ENCODE assay signal across 19 cellular contexts in genomic region chr10:131048595-131048994, GRCh38.
A peak's percentile ranks its signal among the peaks of the same experiment; 100 is the strongest.
DNase-seq lines count a peak whose midpoint lies in the region; ATAC-seq, FAIRE-seq and TF ChIP-seq lines count a peak whose summit lies in the region.
"Had no signal": no experiment of that assay in that cellular context is flagged by ENCODE, and none has a peak within 500 bp of the region (broad histone marks: within the 10 kb centered on the region; RNA-seq: fewer than 3 reads in every experiment).

No MANE protein-coding gene starts in this region.

- peak; percentile 36 for FAIRE-seq in bronchial epithelial cell (lab: Jason Lieb, UNC)
- FAIRE-seq: G401.6, RCC 7860 had no signal

- H3K9me3 ChIP-seq in iPS-20b (ENCODE audit: insufficient read depth, low read depth, low read length), result peaks cover 30% of the 10 kb centered on the region

- DNase-seq in NCI-H2196 treated with DMSO at 0.1 percent for 48 hours (lab: John Stamatoyannopoulos, UW; ENCODE audit: unreplicated experiment), result peak; percentile 48
- no peak for DNase-seq in NCI-H2196 (lab: John Stamatoyannopoulos, UW; ENCODE audit: unreplicated experiment)
- DNase-seq in bronchial epithelial cell (ENCODE audit: low read depth), result no peak
- DNase-seq in GM10248 (ENCODE audit: extremely low spot score), result no peak
- DNase-seq in NCI-H1105 (lab: John Stamatoyannopoulos, UW), result no peak
- DNase-seq: DMS 273 treated with DMSO at 0.1 percent for 48 hours, DND-41, HFFc6, Kasumi-1, MM.1S, NCI-H446 treated with DMSO at 0.1 percent for 48 hours, SHP77 treated with DMSO at 0.1 percent for 48 hours had no signal

- POLR2A ChIA-PET in GM10248 (lab: Yijun Ruan, JAX), result no interaction called here

- ATAC-seq in HG03521 (IDR thresholded peaks at IDR 0.05; ENCODE audit: unreplicated experiment) (no peak), HG02840 (IDR thresholded peaks at IDR 0.05; ENCODE audit: low FRiP score, unreplicated experiment) (no peak)
- ATAC-seq: SK-N-SH treated with all-trans-retinoic acid at 6 μM for 48 hours had no signal

- peak overlapping the region; percentile 54; the same call in 1 of the 2 replicates for H3K9ac ChIP-seq in iPS-20b (ENCODE audit: low read depth, low read length)

- H3K36me3 ChIP-seq in bronchial epithelial cell (ENCODE audit: control insufficient read depth, insufficient read depth, low read length) (no peaks in the 10 kb centered on the region), iPS-20b (ENCODE audit: insufficient read depth, low read depth, low read length) (no peaks in the 10 kb centered on the region)

- H3K27me3 ChIP-seq in bronchial epithelial cell (ENCODE audit: control insufficient read depth, insufficient read depth, low read length) (no peaks in the 10 kb centered on the region), iPS-20b (ENCODE audit: insufficient read depth, low read length) (peaks cover 5% of the 10 kb centered on the region; the same call in 1 of the 2 replicates)

- H3K4me3 ChIP-seq in bronchial epithelial cell (ENCODE audit: low read depth, low read length) (no peak overlapping the region), iPS-20b (ENCODE audit: low read length) (peak overlapping the region; percentile 53)

- no peak for TF ChIP-seq CTCF in bronchial epithelial cell (IDR thresholded peaks at IDR 0.05; ENCODE audit: insufficient read depth, low read length, severe bottlenecking)
- TF ChIP-seq CTCF in GM10248 (IDR thresholded peaks at IDR 0.05; ENCODE audit: control extremely low read depth, extremely low read depth, low read depth, missing control alignments), result no peak

- CTCF ChIA-PET in GM10248 (lab: Yijun Ruan, JAX), result no interaction called here

- peak overlapping the region; percentile 42 for H3K27ac ChIP-seq in iPS-20b (ENCODE audit: low read length)
- H3K27ac ChIP-seq: 22Rv1 had no signal

- peaks cover 21% of the 10 kb centered on the region for H3K4me1 ChIP-seq in iPS-20b (ENCODE audit: insufficient read depth, low read length)
